ENCODE assay signal across 14 cellular contexts in the genomic region with DNA sequence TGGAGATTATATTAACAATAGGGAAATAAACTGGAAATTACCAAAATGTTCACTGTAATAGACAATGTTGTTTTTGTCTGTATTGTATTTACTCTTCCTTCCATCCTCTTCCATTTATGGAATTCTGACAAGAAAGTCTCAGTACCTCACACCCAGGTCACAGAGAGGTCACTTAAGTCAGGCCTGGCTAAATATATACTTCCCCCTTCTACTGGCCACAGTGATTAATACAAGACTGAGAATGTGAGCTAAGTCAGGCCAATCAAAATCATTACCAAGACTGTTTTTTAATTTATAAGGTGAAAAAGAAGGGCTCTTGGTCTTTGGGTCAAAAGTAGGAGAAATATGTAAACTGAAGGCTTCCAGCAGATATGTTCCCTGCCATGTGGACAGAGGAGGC.
DNase-seq lines count a peak whose midpoint lies in the region; ATAC-seq, FAIRE-seq and TF ChIP-seq lines count a peak whose summit lies in the region.
"Had no signal": no experiment of that assay in that cellular context is flagged by ENCODE, and none has a peak within 500 bp of the region (broad histone marks: within the 10 kb centered on the region; RNA-seq: fewer than 3 reads in every experiment).

No MANE protein-coding gene starts in this region.

- peak; percentile 70 for FAIRE-seq in GM12892 (lab: Jason Lieb, UNC)

- no peak overlapping the region for H3K4me3 ChIP-seq in brain microvascular endothelial cell (ENCODE audit: low read depth, low read length)
- H3K4me3 ChIP-seq: GM23248, SK-N-MC had no signal

- no peak for TF ChIP-seq POLR2A in GM12892 (IDR thresholded peaks at IDR 0.05; ENCODE audit: low read depth, low read length)

- no peaks in the 10 kb centered on the region for H3K36me3 ChIP-seq in brain microvascular endothelial cell (replicated peaks)

- no peak overlapping the region for H3K27ac ChIP-seq in foreskin keratinocyte
- H3K27ac ChIP-seq in brain microvascular endothelial cell = no peak overlapping the region
- H3K27ac ChIP-seq: GM23248, SK-N-MC had no signal

- H3K4me1 ChIP-seq in foreskin keratinocyte = peaks cover 9% of the 10 kb centered on the region

- TF ChIP-seq CTCF in foreskin keratinocyte (conservative IDR thresholded peaks at IDR 0.05) (no peak), brain microvascular endothelial cell (IDR thresholded peaks at IDR 0.05; ENCODE audit: low read depth, low read length, missing control alignments) (no peak)

- H3K27me3 ChIP-seq in foreskin keratinocyte = no peaks in the 10 kb centered on the region
- no peaks in the 10 kb centered on the region for H3K27me3 ChIP-seq in brain microvascular endothelial cell (replicated peaks)

- no peak for DNase-seq in GM12892 (ENCODE audit: insufficient read length)
- DNase-seq in glomerular visceral epithelial cell (ENCODE audit: extremely low spot score) = peak; percentile 9
- no peak for DNase-seq in SIG-M5 (lab: John Stamatoyannopoulos, UW)
- DNase-seq in foreskin keratinocyte = no peak
- no peak for DNase-seq in SK-N-DZ (ENCODE audit: low spot score)
- no peak for DNase-seq in brain microvascular endothelial cell
- DNase-seq: Caco-2; GM23248; immature natural killer cell; NCI-H1092; stimulated activated naive CD8-positive, alpha-beta T cell treated with anti-CD3 and anti-CD28 coated beads, Interleukin-15, Interleukin-2, amounts not matched to agents 100 U/mL and 50 U/mL, for 24 hours had no signal

- in situ Hi-C loops in brain microvascular endothelial cell (cut with HindIII; ENCODE audit: low pct_ligation_motif_present, low sequenced_read_pairs) = no loop called here

- peak; percentile 63 for ATAC-seq in GM21515 (IDR thresholded peaks at IDR 0.05; ENCODE audit: unreplicated experiment)
- ATAC-seq in HG03439 (IDR thresholded peaks at IDR 0.05; ENCODE audit: unreplicated experiment) = peak; percentile 70
- no peak for ATAC-seq in foreskin keratinocyte
- ATAC-seq: stimulated activated naive CD8-positive, alpha-beta T cell treated with anti-CD3 and anti-CD28 coated beads, Interleukin-15, Interleukin-2, amounts not matched to agents 100 U/mL and 50 U/mL, for 24 hours had no signal
